Comparison of ENCODE assay signal across 1 cellular context in the genomic region with DNA sequence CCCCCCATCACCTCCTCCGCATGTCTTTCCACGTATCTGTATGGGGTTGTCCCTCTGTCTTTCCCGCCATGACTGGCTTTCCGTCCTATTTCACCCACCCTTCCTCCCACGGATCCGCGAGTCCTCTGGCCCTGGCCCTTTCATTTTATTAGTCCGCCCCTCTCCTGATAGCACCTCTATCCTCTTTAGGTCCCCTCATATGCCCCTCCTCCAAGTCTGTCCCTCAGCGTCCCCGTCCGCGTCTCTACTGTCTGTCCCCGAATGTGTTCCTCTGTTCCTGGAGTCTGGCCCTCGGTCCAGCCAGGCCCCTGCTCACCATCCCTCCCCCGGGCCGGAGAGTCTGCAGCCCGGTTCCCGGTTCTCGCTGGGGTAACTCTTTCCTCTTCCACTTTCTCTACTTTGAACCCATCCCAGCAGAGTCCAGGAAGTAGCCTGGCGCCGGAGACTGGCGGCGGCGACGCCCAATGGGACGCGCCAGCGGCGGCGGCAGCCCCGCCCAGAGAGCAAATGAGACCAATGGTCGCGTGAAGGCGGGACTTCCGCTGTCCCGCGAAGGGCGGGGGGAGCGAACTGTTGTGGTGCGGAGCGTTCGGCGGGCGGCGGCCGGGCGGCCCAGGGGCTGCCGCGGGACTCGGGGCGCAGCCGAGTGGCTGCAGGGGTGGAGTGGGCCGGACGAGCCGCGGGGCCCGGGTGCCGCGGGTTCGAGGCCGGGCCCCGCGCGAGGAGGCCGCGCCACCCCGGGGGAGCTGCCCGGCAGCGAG.
A peak's percentile ranks its signal among the peaks of the same experiment; 100 is the strongest.
TF ChIP-seq lines count a peak whose summit lies in the region.

SAP30L (plus strand) TSS at position 576 of the 761 bp plus-strand sequence. CDS start 608 bp downstream, outside the sequence.

TF ChIP-seq in K562, 482 proteins besides CTCF, POLR2A, EP300 and RAD21 (continued from another document and continues in another):
- peak; percentile 14; the same call in 1 of the 2 replicates for TF ChIP-seq CEBPG (CRISPR knock-in tag; IDR thresholded peaks at IDR 0.05)
- no peak for TF ChIP-seq CEBPG (tag; conservative IDR thresholded peaks at IDR 0.05 in 1 of 2, IDR thresholded peaks at IDR 0.05 in 1 of 2)
- peak in 1 of 2 experiments; percentile 49; a peak in 1 of 4 replicates for TF ChIP-seq MNT (conservative IDR thresholded peaks at IDR 0.05)
- TF ChIP-seq PML (IDR thresholded peaks at IDR 0.05; ENCODE audit: low read length), result peak; percentile 49; the same call in 1 of the 2 replicates
- TF ChIP-seq POLR2B (IDR thresholded peaks at IDR 0.05; ENCODE audit: low read depth, partially characterized antibody), result peak; percentile 68
- TF ChIP-seq ZNF785 (CRISPR knock-in tag; IDR thresholded peaks at IDR 0.05), result no peak
- no peak for TF ChIP-seq ZNF175 (CRISPR knock-in tag; IDR thresholded peaks at IDR 0.05; ENCODE audit: low read depth)
- 0 out of 4 replicates have a peak, but pooled peaks of 1 of the 2 experiments have one; percentile 22 for TF ChIP-seq KDM4B (IDR thresholded peaks at IDR 0.05; ENCODE audit: borderline replicate concordance in 2 of 2, low read depth in 1 of 2)
- TF ChIP-seq POLR2G (IDR thresholded peaks at IDR 0.05; ENCODE audit: low read depth, low read length), result peak; percentile 84
- TF ChIP-seq, protein P1, sequence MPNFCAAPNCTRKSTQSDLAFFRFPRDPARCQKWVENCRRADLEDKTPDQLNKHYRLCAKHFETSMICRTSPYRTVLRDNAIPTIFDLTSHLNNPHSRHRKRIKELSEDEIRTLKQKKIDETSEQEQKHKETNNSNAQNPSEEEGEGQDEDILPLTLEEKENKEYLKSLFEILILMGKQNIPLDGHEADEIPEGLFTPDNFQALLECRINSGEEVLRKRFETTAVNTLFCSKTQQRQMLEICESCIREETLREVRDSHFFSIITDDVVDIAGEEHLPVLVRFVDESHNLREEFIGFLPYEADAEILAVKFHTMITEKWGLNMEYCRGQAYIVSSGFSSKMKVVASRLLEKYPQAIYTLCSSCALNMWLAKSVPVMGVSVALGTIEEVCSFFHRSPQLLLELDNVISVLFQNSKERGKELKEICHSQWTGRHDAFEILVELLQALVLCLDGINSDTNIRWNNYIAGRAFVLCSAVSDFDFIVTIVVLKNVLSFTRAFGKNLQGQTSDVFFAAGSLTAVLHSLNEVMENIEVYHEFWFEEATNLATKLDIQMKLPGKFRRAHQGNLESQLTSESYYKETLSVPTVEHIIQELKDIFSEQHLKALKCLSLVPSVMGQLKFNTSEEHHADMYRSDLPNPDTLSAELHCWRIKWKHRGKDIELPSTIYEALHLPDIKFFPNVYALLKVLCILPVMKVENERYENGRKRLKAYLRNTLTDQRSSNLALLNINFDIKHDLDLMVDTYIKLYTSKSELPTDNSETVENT (CRISPR knock-in tag; IDR thresholded peaks at IDR 0.05), result no peak
- peak; percentile 41; the same call in 1 of the 2 replicates for TF ChIP-seq NBN (IDR thresholded peaks at IDR 0.05; ENCODE audit: low read depth)
- TF ChIP-seq CCAR2 (IDR thresholded peaks at IDR 0.05; ENCODE audit: low read depth, low read length), result no peak
- TF ChIP-seq, protein P2, sequence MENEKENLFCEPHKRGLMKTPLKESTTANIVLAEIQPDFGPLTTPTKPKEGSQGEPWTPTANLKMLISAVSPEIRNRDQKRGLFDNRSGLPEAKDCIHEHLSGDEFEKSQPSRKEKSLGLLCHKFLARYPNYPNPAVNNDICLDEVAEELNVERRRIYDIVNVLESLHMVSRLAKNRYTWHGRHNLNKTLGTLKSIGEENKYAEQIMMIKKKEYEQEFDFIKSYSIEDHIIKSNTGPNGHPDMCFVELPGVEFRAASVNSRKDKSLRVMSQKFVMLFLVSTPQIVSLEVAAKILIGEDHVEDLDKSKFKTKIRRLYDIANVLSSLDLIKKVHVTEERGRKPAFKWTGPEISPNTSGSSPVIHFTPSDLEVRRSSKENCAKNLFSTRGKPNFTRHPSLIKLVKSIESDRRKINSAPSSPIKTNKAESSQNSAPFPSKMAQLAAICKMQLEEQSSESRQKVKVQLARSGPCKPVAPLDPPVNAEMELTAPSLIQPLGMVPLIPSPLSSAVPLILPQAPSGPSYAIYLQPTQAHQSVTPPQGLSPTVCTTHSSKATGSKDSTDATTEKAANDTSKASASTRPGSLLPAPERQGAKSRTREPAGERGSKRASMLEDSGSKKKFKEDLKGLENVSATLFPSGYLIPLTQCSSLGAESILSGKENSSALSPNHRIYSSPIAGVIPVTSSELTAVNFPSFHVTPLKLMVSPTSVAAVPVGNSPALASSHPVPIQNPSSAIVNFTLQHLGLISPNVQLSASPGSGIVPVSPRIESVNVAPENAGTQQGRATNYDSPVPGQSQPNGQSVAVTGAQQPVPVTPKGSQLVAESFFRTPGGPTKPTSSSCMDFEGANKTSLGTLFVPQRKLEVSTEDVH (IDR thresholded peaks at IDR 0.05; ENCODE audit: low read depth, partially characterized antibody), result peak; percentile 55
- no peak for TF ChIP-seq NCOR1 (IDR thresholded peaks at IDR 0.05)
- TF ChIP-seq ZNF699 (CRISPR knock-in tag; IDR thresholded peaks at IDR 0.05; ENCODE audit: insufficient replicate concordance), result no peak
- TF ChIP-seq, protein P3, sequence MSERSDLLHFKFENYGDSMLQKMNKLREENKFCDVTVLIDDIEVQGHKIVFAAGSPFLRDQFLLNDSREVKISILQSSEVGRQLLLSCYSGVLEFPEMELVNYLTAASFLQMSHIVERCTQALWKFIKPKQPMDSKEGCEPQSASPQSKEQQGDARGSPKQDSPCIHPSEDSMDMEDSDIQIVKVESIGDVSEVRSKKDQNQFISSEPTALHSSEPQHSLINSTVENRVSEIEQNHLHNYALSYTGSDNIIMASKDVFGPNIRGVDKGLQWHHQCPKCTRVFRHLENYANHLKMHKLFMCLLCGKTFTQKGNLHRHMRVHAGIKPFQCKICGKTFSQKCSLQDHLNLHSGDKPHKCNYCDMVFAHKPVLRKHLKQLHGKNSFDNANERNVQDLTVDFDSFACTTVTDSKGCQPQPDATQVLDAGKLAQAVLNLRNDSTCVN (CRISPR knock-in tag; IDR thresholded peaks at IDR 0.05), result no peak
- TF ChIP-seq, protein P4, sequence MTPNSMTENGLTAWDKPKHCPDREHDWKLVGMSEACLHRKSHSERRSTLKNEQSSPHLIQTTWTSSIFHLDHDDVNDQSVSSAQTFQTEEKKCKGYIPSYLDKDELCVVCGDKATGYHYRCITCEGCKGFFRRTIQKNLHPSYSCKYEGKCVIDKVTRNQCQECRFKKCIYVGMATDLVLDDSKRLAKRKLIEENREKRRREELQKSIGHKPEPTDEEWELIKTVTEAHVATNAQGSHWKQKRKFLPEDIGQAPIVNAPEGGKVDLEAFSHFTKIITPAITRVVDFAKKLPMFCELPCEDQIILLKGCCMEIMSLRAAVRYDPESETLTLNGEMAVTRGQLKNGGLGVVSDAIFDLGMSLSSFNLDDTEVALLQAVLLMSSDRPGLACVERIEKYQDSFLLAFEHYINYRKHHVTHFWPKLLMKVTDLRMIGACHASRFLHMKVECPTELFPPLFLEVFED (CRISPR knock-in tag; conservative IDR thresholded peaks at IDR 0.05), result peak; percentile 50; the same call in 1 of the 2 replicates
- TF ChIP-seq, protein P5, sequence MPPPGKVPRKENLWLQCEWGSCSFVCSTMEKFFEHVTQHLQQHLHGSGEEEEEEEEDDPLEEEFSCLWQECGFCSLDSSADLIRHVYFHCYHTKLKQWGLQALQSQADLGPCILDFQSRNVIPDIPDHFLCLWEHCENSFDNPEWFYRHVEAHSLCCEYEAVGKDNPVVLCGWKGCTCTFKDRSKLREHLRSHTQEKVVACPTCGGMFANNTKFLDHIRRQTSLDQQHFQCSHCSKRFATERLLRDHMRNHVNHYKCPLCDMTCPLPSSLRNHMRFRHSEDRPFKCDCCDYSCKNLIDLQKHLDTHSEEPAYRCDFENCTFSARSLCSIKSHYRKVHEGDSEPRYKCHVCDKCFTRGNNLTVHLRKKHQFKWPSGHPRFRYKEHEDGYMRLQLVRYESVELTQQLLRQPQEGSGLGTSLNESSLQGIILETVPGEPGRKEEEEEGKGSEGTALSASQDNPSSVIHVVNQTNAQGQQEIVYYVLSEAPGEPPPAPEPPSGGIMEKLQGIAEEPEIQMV (tag; conservative IDR thresholded peaks at IDR 0.05; ENCODE audit: low read depth), result no peak
- TF ChIP-seq PHF8 (IDR thresholded peaks at IDR 0.05; ENCODE audit: borderline replicate concordance, low read length), result peak; percentile 84; the same call in 1 of the 2 replicates
- peak; percentile 95 for TF ChIP-seq GABPA (tag; conservative IDR thresholded peaks at IDR 0.05; ENCODE audit: low read depth)
- no peak for TF ChIP-seq KLF6 (CRISPR knock-in tag; IDR thresholded peaks at IDR 0.05; ENCODE audit: borderline replicate concordance)
- no peak for TF ChIP-seq JUND (IDR thresholded peaks at IDR 0.05; ENCODE audit: borderline replicate concordance, low read depth, low read length)
- no peak for TF ChIP-seq JUND (tag; IDR thresholded peaks at IDR 0.05; ENCODE audit: borderline replicate concordance, low read depth, low read length)
- TF ChIP-seq SMC3 (conservative IDR thresholded peaks at IDR 0.05; ENCODE audit: insufficient read depth, low read depth, low read length), result no peak
- TF ChIP-seq TCFL5 (CRISPR knock-in tag; conservative IDR thresholded peaks at IDR 0.05), result no peak
- TF ChIP-seq ELF1 (tag; IDR thresholded peaks at IDR 0.05), result peak; percentile 94
- no peak for TF ChIP-seq SNRNP70 (optimal IDR thresholded peaks at IDR 0.05; ENCODE audit: low read depth, low read length)
- no peak for TF ChIP-seq NFXL1 (CRISPR knock-in tag; IDR thresholded peaks at IDR 0.05)
- TF ChIP-seq ZC3H8 (IDR thresholded peaks at IDR 0.05), result no peak
- TF ChIP-seq, protein P6, sequence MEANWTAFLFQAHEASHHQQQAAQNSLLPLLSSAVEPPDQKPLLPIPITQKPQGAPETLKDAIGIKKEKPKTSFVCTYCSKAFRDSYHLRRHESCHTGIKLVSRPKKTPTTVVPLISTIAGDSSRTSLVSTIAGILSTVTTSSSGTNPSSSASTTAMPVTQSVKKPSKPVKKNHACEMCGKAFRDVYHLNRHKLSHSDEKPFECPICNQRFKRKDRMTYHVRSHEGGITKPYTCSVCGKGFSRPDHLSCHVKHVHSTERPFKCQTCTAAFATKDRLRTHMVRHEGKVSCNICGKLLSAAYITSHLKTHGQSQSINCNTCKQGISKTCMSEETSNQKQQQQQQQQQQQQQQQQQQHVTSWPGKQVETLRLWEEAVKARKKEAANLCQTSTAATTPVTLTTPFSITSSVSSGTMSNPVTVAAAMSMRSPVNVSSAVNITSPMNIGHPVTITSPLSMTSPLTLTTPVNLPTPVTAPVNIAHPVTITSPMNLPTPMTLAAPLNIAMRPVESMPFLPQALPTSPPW (CRISPR knock-in tag; IDR thresholded peaks at IDR 0.05), result peak; percentile 96
- 0 out of 2 replicates have a peak, but pooled peaks have one; percentile 49 for TF ChIP-seq GTF2E2 (tag; IDR thresholded peaks at IDR 0.05)
- no peak for TF ChIP-seq GATAD2A (IDR thresholded peaks at IDR 0.05)
- TF ChIP-seq FOXK2 (conservative IDR thresholded peaks at IDR 0.05 in 1 of 2, IDR thresholded peaks at IDR 0.05 in 1 of 2; ENCODE audit: low read depth in 2 of 2), result no peak; a peak in 1 of 4 replicates
- TF ChIP-seq MTA3 (IDR thresholded peaks at IDR 0.05; ENCODE audit: borderline replicate concordance), result peak; percentile 62; the same call in 1 of the 2 replicates
- TF ChIP-seq BCOR (IDR thresholded peaks at IDR 0.05), result 0 out of 2 replicates have a peak, but pooled peaks have one; percentile 11
- TF ChIP-seq, protein P7, sequence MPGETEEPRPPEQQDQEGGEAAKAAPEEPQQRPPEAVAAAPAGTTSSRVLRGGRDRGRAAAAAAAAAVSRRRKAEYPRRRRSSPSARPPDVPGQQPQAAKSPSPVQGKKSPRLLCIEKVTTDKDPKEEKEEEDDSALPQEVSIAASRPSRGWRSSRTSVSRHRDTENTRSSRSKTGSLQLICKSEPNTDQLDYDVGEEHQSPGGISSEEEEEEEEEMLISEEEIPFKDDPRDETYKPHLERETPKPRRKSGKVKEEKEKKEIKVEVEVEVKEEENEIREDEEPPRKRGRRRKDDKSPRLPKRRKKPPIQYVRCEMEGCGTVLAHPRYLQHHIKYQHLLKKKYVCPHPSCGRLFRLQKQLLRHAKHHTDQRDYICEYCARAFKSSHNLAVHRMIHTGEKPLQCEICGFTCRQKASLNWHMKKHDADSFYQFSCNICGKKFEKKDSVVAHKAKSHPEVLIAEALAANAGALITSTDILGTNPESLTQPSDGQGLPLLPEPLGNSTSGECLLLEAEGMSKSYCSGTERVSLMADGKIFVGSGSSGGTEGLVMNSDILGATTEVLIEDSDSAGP (CRISPR knock-in tag; IDR thresholded peaks at IDR 0.05), result no peak
- TF ChIP-seq NR3C1 (CRISPR knock-in tag; IDR thresholded peaks at IDR 0.05), result no peak
- TF ChIP-seq, protein P8, sequence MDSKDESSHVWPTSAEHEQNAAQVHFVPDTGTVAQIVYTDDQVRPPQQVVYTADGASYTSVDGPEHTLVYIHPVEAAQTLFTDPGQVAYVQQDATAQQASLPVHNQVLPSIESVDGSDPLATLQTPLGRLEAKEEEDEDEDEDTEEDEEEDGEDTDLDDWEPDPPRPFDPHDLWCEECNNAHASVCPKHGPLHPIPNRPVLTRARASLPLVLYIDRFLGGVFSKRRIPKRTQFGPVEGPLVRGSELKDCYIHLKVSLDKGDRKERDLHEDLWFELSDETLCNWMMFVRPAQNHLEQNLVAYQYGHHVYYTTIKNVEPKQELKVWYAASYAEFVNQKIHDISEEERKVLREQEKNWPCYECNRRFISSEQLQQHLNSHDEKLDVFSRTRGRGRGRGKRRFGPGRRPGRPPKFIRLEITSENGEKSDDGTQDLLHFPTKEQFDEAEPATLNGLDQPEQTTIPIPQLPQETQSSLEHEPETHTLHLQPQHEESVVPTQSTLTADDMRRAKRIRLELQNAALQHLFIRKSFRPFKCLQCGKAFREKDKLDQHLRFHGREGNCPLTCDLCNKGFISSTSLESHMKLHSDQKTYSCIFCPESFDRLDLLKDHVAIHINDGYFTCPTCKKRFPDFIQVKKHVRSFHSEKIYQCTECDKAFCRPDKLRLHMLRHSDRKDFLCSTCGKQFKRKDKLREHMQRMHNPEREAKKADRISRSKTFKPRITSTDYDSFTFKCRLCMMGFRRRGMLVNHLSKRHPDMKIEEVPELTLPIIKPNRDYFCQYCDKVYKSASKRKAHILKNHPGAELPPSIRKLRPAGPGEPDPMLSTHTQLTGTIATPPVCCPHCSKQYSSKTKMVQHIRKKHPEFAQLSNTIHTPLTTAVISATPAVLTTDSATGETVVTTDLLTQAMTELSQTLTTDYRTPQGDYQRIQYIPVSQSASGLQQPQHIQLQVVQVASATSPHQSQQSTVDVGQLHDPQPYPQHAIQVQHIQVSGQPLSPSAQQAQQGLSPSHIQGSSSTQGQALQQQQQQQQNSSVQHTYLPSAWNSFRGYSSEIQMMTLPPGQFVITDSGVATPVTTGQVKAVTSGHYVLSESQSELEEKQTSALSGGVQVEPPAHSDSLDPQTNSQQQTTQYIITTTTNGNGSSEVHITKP (IDR thresholded peaks at IDR 0.05; ENCODE audit: partially characterized antibody), result no peak
- peak; percentile 61 for TF ChIP-seq TBP (optimal IDR thresholded peaks at IDR 0.05; ENCODE audit: low read depth, low read length)
- TF ChIP-seq SMARCE1 (IDR thresholded peaks at IDR 0.05), result 0 out of 2 replicates have a peak, but pooled peaks have one; percentile 33
